Comparison of ENCODE assay signal across 18 cellular contexts in genomic region chr4:15506464-15506863, GRCh38. TPM values are rescaled to one million over a fixed set of nuclear protein-coding genes. Genes with fewer than 3 reads are reported as not detected.
DNase-seq lines count a peak whose midpoint lies in the region; ATAC-seq and TF ChIP-seq lines count a peak whose summit lies in the region.
"Had no signal": no experiment of that assay in that cellular context is flagged by ENCODE, and none has a peak within 500 bp of the region (broad histone marks: within the 10 kb centered on the region; RNA-seq: fewer than 3 reads in every experiment).

No MANE protein-coding gene starts in this region.

- in situ Hi-C loops in transverse colon (cut with MboI; ENCODE audit: low pct_ligation_motif_present in 1 of 4, low pct_unique_long_range_greater_than_20kb in 1 of 4, low sequenced_read_pairs in 3 of 4): no loop called here

- TF ChIP-seq CTCF in ascending aorta (IDR thresholded peaks at IDR 0.05) (no peak), nephron progenitor cell (IDR thresholded peaks at IDR 0.05) (no peak), transverse colon (IDR thresholded peaks at IDR 0.05) (no peak), right lobe of liver (IDR thresholded peaks at IDR 0.05) (no peak)

- H3K27me3 ChIP-seq in ascending aorta (no peaks in the 10 kb centered on the region), transverse colon (no peaks in the 10 kb centered on the region), right lobe of liver (no peaks in the 10 kb centered on the region)
- H3K27me3 ChIP-seq: SJCRH30 had no signal

- H3K9me3 ChIP-seq in ascending aorta (no peaks in the 10 kb centered on the region), transverse colon (no peaks in the 10 kb centered on the region), right lobe of liver (no peaks in the 10 kb centered on the region)
- H3K9me3 ChIP-seq: SJCRH30 had no signal

- no peak for ATAC-seq in stimulated activated naive B cell treated with anti-CD40 and anti-IgM and Interleukin-4, amounts not matched to agents 10 μg/mL and 1 μg/mL and 100 μg/mL, for 72 hours (replicated peaks)
- ATAC-seq in right lobe of liver (no peak), HG03196 (IDR thresholded peaks at IDR 0.05; ENCODE audit: unreplicated experiment) (no peak)
- ATAC-seq: HepG2 had no signal

- H3K4me3 ChIP-seq in ascending aorta: no peak overlapping the region
- H3K4me3 ChIP-seq in transverse colon: no peak overlapping the region
- H3K4me3 ChIP-seq in right lobe of liver: no peak overlapping the region
- H3K4me3 ChIP-seq: SJCRH30 had no signal

- no peak for TF ChIP-seq EP300 in transverse colon (IDR thresholded peaks at IDR 0.05; ENCODE audit: low read depth)

- no peaks in the 10 kb centered on the region for H3K9me3 Mint-ChIP-seq in nephron progenitor cell
- no peaks in the 10 kb centered on the region for H3K9me3 Mint-ChIP-seq in stimulated activated naive B cell treated with anti-CD40 and anti-IgM and Interleukin-4, amounts not matched to agents 10 μg/mL and 1 μg/mL and 100 μg/mL, for 72 hours
- H3K9me3 Mint-ChIP-seq: neural crest cell had no signal

- peaks cover 75% of the 10 kb centered on the region for H3K36me3 Mint-ChIP-seq in nephron progenitor cell (ENCODE audit: low read depth)
- peaks cover 0 to 5% of the 10 kb centered on the region in 2 donors for H3K36me3 Mint-ChIP-seq in stimulated activated naive B cell treated with anti-CD40 and anti-IgM and Interleukin-4, amounts not matched to agents 10 μg/mL and 1 μg/mL and 100 μg/mL, for 72 hours

- WGBS in transverse colon (ENCODE audit: low coverage in 1 of 2), 2 donors: 80 to 83% methylated on average over 2 to 8 of the region's 8 CpGs
- WGBS in right lobe of liver (ENCODE audit: insufficient coverage, low coverage, low lambda C conversion rate, missing lambda C conversion rate): 87% methylated on average over 5 of the region's 8 CpGs

- TF ChIP-seq POLR2A in transverse colon (IDR thresholded peaks at IDR 0.05) (no peak), right lobe of liver (IDR thresholded peaks at IDR 0.05) (no peak)

- intact Hi-C loops in ascending aorta (cut with DNase I) (no loop called here), transverse colon (cut with DNase I; ENCODE audit: low total_unique reads) (no loop called here), right lobe of liver (cut with DNase I) (no loop called here)

- H3K4me3 Mint-ChIP-seq in nephron progenitor cell: no peak overlapping the region
- H3K4me3 Mint-ChIP-seq in stimulated activated naive B cell treated with anti-CD40 and anti-IgM and Interleukin-4, amounts not matched to agents 10 μg/mL and 1 μg/mL and 100 μg/mL, for 72 hours: no peak overlapping the region
- H3K4me3 Mint-ChIP-seq: neural crest cell had no signal

- peaks cover 6% of the 10 kb centered on the region for H3K4me1 Mint-ChIP-seq in nephron progenitor cell
- H3K4me1 Mint-ChIP-seq in stimulated activated naive B cell treated with anti-CD40 and anti-IgM and Interleukin-4, amounts not matched to agents 10 μg/mL and 1 μg/mL and 100 μg/mL, for 72 hours: no peaks in the 10 kb centered on the region

- H3K27me3 Mint-ChIP-seq in nephron progenitor cell (ENCODE audit: low read depth, poor library complexity): no peaks in the 10 kb centered on the region
- no peaks in the 10 kb centered on the region for H3K27me3 Mint-ChIP-seq in stimulated activated naive B cell treated with anti-CD40 and anti-IgM and Interleukin-4, amounts not matched to agents 10 μg/mL and 1 μg/mL and 100 μg/mL, for 72 hours

- peak overlapping the region; percentile 34 to 54 for H3K27ac ChIP-seq in ascending aorta
- no peak overlapping the region for H3K27ac ChIP-seq in transverse colon
- no peak overlapping the region for H3K27ac ChIP-seq in right lobe of liver
- H3K27ac ChIP-seq: SJCRH30 had no signal

- peak overlapping the region; percentile 60 for H3K27ac Mint-ChIP-seq in nephron progenitor cell
- H3K27ac Mint-ChIP-seq in stimulated activated naive B cell treated with anti-CD40 and anti-IgM and Interleukin-4, amounts not matched to agents 10 μg/mL and 1 μg/mL and 100 μg/mL, for 72 hours: no peak overlapping the region

- H3K36me3 ChIP-seq in ascending aorta (peaks cover 14% of the 10 kb centered on the region in 2 donors), transverse colon (no peaks in the 10 kb centered on the region), right lobe of liver (no peaks in the 10 kb centered on the region)

- H3K4me1 ChIP-seq in ascending aorta (peaks cover 0 to 6% of the 10 kb centered on the region in 2 donors), transverse colon (no peaks in the 10 kb centered on the region), right lobe of liver (no peaks in the 10 kb centered on the region)
- H3K4me1 ChIP-seq: SJCRH30 had no signal

- DNase-seq in Daoy (ENCODE audit: low read depth) (peak; percentile 5), ascending aorta (ENCODE audit: low spot score in 2 of 2) (no peak), fibroblast of peridontal ligament (ENCODE audit: extremely low read depth) (peak; percentile 54), nephron progenitor cell (no peak), transverse colon (no peak), right lobe of liver (no peak)
- no peak for DNase-seq in stimulated activated naive B cell treated with anti-CD40 and anti-IgM and Interleukin-4, amounts not matched to agents 10 μg/mL and 1 μg/mL and 100 μg/mL, for 72 hours
- DNase-seq: activated CD4-positive, alpha-beta T cell treated with anti-CD3 and anti-CD28 coated beads for 4 hours; activated CD8-positive, alpha-beta memory T cell treated with anti-CD3 and anti-CD28 coated beads, Interleukin-2, amount 50 U/mL, for 4 hours; aorta; foreskin melanocyte; mammary epithelial cell; NCI-H2081; NCI-H524 treated with DMSO at 0.1 percent for 48 hours; SJCRH30 had no signal

RNA-seq across cellular contexts. Expression of gene CC2D2A, which starts 36.8 kb away (rescaled TPM):
- 10.4 and 11.7 TPM in 2 replicates for total RNA-seq in Daoy (2014; rRNA removed; shearing (Covaris generic))
- total RNA-seq in ascending aorta (2.8 TPM), transverse colon (10 to 100 TPM in 2 of 4 donors, 1 to 10 TPM in 2; 5.6 to 36.7 (median 9.6) TPM), right lobe of liver (1 to 10 TPM; 1.7 to 6.5 (median 3.2) TPM)

Comparison
In these comparisons a context has a peak if more than half of its experiments do, and no peak if none do; other contexts are left out.
1. DNase-seq: peak in Daoy (single experiment) and fibroblast of peridontal ligament (single experiment); none in ascending aorta (0 of 2), nephron progenitor cell (single experiment), transverse colon (single experiment), stimulated activated naive B cell treated with anti-CD40 and anti-IgM and Interleukin-4, amounts not matched to agents 10 μg/mL and 1 μg/mL and 100 μg/mL, for 72 hours (single experiment) and right lobe of liver (0 of 3).
2. H3K27ac ChIP-seq: peak in ascending aorta (2 of 2); none in transverse colon (0 of 4) and right lobe of liver (0 of 3).